In genomic region chr15:74311734-74312444, GRCh38 we compare ENCODE assay signal across 8 cellular contexts. TPM values are rescaled to one million over a fixed set of nuclear protein-coding genes. Genes with fewer than 3 reads are reported as not detected.
A peak's percentile ranks its signal among the peaks of the same experiment; 100 is the strongest.
DNase-seq lines count a peak whose midpoint lies in the region; ATAC-seq, FAIRE-seq and TF ChIP-seq lines count a peak whose summit lies in the region.

No MANE protein-coding gene starts in this region.

- TF ChIP-seq CTCF in H1 (IDR thresholded peaks at IDR 0.05; ENCODE audit: control extremely low read depth in 1 of 3, insufficient read depth in 1 of 3, low read depth in 1 of 3, low read length in 3 of 3): peak; percentile 72 to 85 (median 73)

- POLR2A ChIA-PET in H1 (lab: Charles Lee; ENCODE audit: partially characterized antibody): interaction anchor here (0.6 to 1.9 kb wide), 5 partner anchors 8 to 274 kb away, joined by 3 to 6 read pairs (median 3); partner anchors contain the start of gene STRA6

- no peak for TF ChIP-seq EP300 in H1 (IDR thresholded peaks at IDR 0.05; ENCODE audit: borderline replicate concordance in 1 of 2, low read depth in 2 of 2, low read length in 2 of 2)

- H2BK12ac ChIP-seq in H1 (ENCODE audit: low read depth, low read length): peak overlapping the region; percentile 99; the same call in 1 of the 2 replicates

- H3K4ac ChIP-seq in H1 (replicated peaks; ENCODE audit: insufficient read length, low read depth, low read length): no peak overlapping the region

- no peak overlapping the region for H3K4me2 ChIP-seq in H1 (ENCODE audit: insufficient read depth in 1 of 2, low read depth in 2 of 2, low read length in 2 of 2)

- no peaks in the 10 kb centered on the region for H3K79me2 ChIP-seq in H1 (ENCODE audit: control insufficient read depth in 1 of 2, insufficient read depth in 2 of 2, low read length in 2 of 2)

- peaks cover 0 to 38% (median 29%) of the 10 kb centered on the region in 4 experiments; a peak in 6 of 7 replicates for H3K4me1 ChIP-seq in H1 (replicated peaks in 1 of 4; ENCODE audit: control insufficient read depth in 3 of 4, insufficient read depth in 4 of 4, low read length in 3 of 4)

- H2BK15ac ChIP-seq in H1 (ENCODE audit: low read length): peak overlapping the region; percentile 95; the same call in 1 of the 2 replicates

- CTCF ChIA-PET in H1 (lab: Charles Lee; ENCODE audit: partially characterized antibody): interaction anchor here (0.6 to 15.2 kb wide), 42 partner anchors 10 to 963 kb away, joined by 3 to 353 read pairs (median 4); partner anchors contain the start of genes ISLR2, PML and STRA6

- peak overlapping the region; percentile 77; the same call in 1 of the 2 replicates for H2AFZ ChIP-seq in H1 (ENCODE audit: low read length)

- H3K36me3 ChIP-seq in H1 (ENCODE audit: control insufficient read depth in 2 of 4, insufficient read depth in 4 of 4, low read length in 3 of 4): no peaks in the 10 kb centered on the region

- ATAC-seq in HG02623 (IDR thresholded peaks at IDR 0.05; ENCODE audit: unreplicated experiment): no peak

- H4K91ac ChIP-seq in H1 (replicated peaks; ENCODE audit: insufficient read length, low read length): no peak overlapping the region

- H3K4me3 ChIP-seq in H1 (ENCODE audit: extremely low read depth in 1 of 4, insufficient read depth in 2 of 4, low read depth in 3 of 4, low read length in 4 of 4): no peak overlapping the region

- peaks cover 0 to 7% (median under 1%) of the 10 kb centered on the region in 4 experiments; a peak in 4 of 7 replicates for H3K27me3 ChIP-seq in H1 (replicated peaks in 1 of 4; ENCODE audit: control insufficient read depth in 3 of 4, extremely low read depth in 1 of 4, insufficient read depth in 3 of 4, low read length in 3 of 4)

- no peaks in the 10 kb centered on the region for H3K9me3 ChIP-seq in H1 (ENCODE audit: insufficient read depth in 2 of 2, low read depth in 1 of 2, low read length in 1 of 2)

- no peak overlapping the region for H3K56ac ChIP-seq in H1 (replicated peaks; ENCODE audit: insufficient read length, low read depth, low read length)

- peak overlapping the region; percentile 71 for H3K18ac ChIP-seq in H1 (ENCODE audit: extremely low read depth, low read length)

- WGBS in H1 (ENCODE audit: extremely low coverage in 1 of 2, insufficient coverage in 1 of 2, insufficient read length in 1 of 2, insufficient replicate concordance in 2 of 2, low coverage in 1 of 2, low lambda C conversion rate in 2 of 2, missing lambda C conversion rate in 1 of 2), 2 experiments: 70% methylated on average over 13 of the region's 13 CpGs; no CpG with 5 or more reads in 1 of the 2 experiments

- DNase-seq in NCI-H510A treated with DMSO at 0.1 percent for 48 hours (lab: John Stamatoyannopoulos, UW) (peak; percentile 57), NCI-H510A (lab: John Stamatoyannopoulos, UW) (no peak), NCI-H82 (lab: John Stamatoyannopoulos, UW) (peak; percentile 84), H1 (ENCODE audit: low read depth in 1 of 2, low spot score in 2 of 2) (no peak), retina (peak; percentile 69), frontal cortex (ENCODE audit: low spot score in 2 of 2) (no peak), superior temporal gyrus (ENCODE audit: extremely low spot score) (no peak)

- H4K5ac ChIP-seq in H1 (ENCODE audit: insufficient read length, low read depth, low read length): no peak overlapping the region

- no peaks in the 10 kb centered on the region for H4K20me1 ChIP-seq in H1 (replicated peaks in 1 of 2; ENCODE audit: control insufficient read depth in 1 of 2, insufficient read depth in 2 of 2, low read length in 2 of 2)

- no peaks in the 10 kb centered on the region for H3K79me1 ChIP-seq in H1 (ENCODE audit: low read depth, low read length)

- no peak overlapping the region for H3K9ac ChIP-seq in H1 (replicated peaks in 1 of 4; ENCODE audit: extremely low read depth in 1 of 4, low read depth in 3 of 4, low read length in 3 of 4)

- FAIRE-seq in H1 (lab: Jason Lieb, UNC): peak; percentile 89
- FAIRE-seq in frontal cortex (lab: Jason Lieb, UNC): no peak

- no peak overlapping the region for H3K14ac ChIP-seq in H1 (ENCODE audit: insufficient read length)

- no peak overlapping the region for H3K27ac ChIP-seq in H1 (ENCODE audit: low read depth, low read length)

- no peak for TF ChIP-seq POLR2A in H1 (IDR thresholded peaks at IDR 0.05; ENCODE audit: control extremely low read depth in 1 of 2, low read depth in 2 of 2, low read length in 2 of 2)

- 0 out of 2 replicates have a peak overlapping the region, but pooled peaks have one; percentile 66 for H2BK5ac ChIP-seq in H1 (ENCODE audit: low read depth, low read length)

- H3K23me2 ChIP-seq in H1 (ENCODE audit: low read depth, low read length): no peaks in the 10 kb centered on the region

- no peak overlapping the region for H3K23ac ChIP-seq in H1 (ENCODE audit: insufficient read length)

- H2BK20ac ChIP-seq in H1 (ENCODE audit: low read length): no peak overlapping the region

- H4K8ac ChIP-seq in H1 (ENCODE audit: extremely low read depth, insufficient read depth, low read length): no peak overlapping the region

- no peak overlapping the region; the same call in 1 of the 2 replicates for H2AK5ac ChIP-seq in H1 (ENCODE audit: low read depth, low read length)

- TF ChIP-seq RAD21 in H1 (IDR thresholded peaks at IDR 0.05 in 1 of 2, conservative IDR thresholded peaks at IDR 0.05 in 1 of 2; ENCODE audit: low read depth in 2 of 2, low read length in 2 of 2): peak; percentile 43 to 64

- no peak overlapping the region for H2BK120ac ChIP-seq in H1 (replicated peaks; ENCODE audit: low read depth, low read length)

TF ChIP-seq in H1, 55 proteins besides CTCF, POLR2A, EP300 and RAD21 (continues in another document):
- TF ChIP-seq ASH2L (IDR thresholded peaks at IDR 0.05; ENCODE audit: low read length) (no peak), SRF (IDR thresholded peaks at IDR 0.05; ENCODE audit: low read depth, low read length) (no peak), RXRA (IDR thresholded peaks at IDR 0.05; ENCODE audit: insufficient read depth, low read depth, low read length) (no peak), SP2 (IDR thresholded peaks at IDR 0.05; ENCODE audit: low read length) (no peak), RNF2 (IDR thresholded peaks at IDR 0.05; ENCODE audit: borderline replicate concordance, low read depth, low read length, missing control alignments, poor library complexity, severe bottlenecking) (no peak), KDM4A (IDR thresholded peaks at IDR 0.05; ENCODE audit: low read depth, low read length, severe bottlenecking) (no peak), TEAD4 (IDR thresholded peaks at IDR 0.05; ENCODE audit: low read depth, low read length) (no peak), KDM1A (IDR thresholded peaks at IDR 0.05; ENCODE audit: borderline replicate concordance, low read length) (0 out of 2 replicates have a peak, but pooled peaks have one; percentile 12), CREB1 (IDR thresholded peaks at IDR 0.05) (no peak), SP1 (IDR thresholded peaks at IDR 0.05; ENCODE audit: low read depth, low read length) (no peak), SIN3A (conservative IDR thresholded peaks at IDR 0.05 in 1 of 2, IDR thresholded peaks at IDR 0.05 in 1 of 2; ENCODE audit: low read depth in 1 of 2, low read length in 2 of 2) (0 out of 4 replicates have a peak, but pooled peaks of 1 of the 2 experiments have one; percentile 32), ATF2 (IDR thresholded peaks at IDR 0.05; ENCODE audit: low read length) (no peak), HDAC2 (IDR thresholded peaks at IDR 0.05; ENCODE audit: borderline replicate concordance in 1 of 2, low read depth in 2 of 2, low read length in 2 of 2) (no peak), NANOG (IDR thresholded peaks at IDR 0.05; ENCODE audit: insufficient read depth, low read depth, low read length, poor library complexity, severe bottlenecking) (no peak)
- TF ChIP-seq, protein P1, sequence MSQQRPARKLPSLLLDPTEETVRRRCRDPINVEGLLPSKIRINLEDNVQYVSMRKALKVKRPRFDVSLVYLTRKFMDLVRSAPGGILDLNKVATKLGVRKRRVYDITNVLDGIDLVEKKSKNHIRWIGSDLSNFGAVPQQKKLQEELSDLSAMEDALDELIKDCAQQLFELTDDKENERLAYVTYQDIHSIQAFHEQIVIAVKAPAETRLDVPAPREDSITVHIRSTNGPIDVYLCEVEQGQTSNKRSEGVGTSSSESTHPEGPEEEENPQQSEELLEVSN (IDR thresholded peaks at IDR 0.05): no peak
- TF ChIP-seq, protein P2, sequence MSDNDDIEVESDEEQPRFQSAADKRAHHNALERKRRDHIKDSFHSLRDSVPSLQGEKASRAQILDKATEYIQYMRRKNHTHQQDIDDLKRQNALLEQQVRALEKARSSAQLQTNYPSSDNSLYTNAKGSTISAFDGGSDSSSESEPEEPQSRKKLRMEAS (IDR thresholded peaks at IDR 0.05): 0 out of 2 replicates have a peak, but pooled peaks have one; percentile 10

RNA-seq across cellular contexts. Expression of gene CYP11A1, which starts 55.6 kb away (rescaled TPM):
- 1.9 and 3.3 TPM in 2 replicates for total RNA-seq in H1 (2021; fragmentation: NEBNext Ultra II Directional; extraction: Animal tissue kit (Norgen Biotek cat#: 25700))
- polyA plus RNA-seq in H1 (2011; rRNA removed): 7.2 and 7.5 TPM in 2 replicates
- polyA plus RNA-seq in H1 (2011; cell fraction: cytosol; rRNA removed): 6.9 TPM
- polyA plus RNA-seq in H1 (2011; cell fraction: nucleus; rRNA removed): 7.1 TPM
- polyA plus RNA-seq in H1 (2012, experiment 1 of 2): 3.6 to 5.9 TPM (median 4.9 TPM) in 4 replicates
- polyA plus RNA-seq in H1 (2012, experiment 2 of 2): 4.9 TPM
- polyA plus RNA-seq in H1 (2013, experiment 1 of 2): 2.0 TPM
- 2.0 TPM for polyA plus RNA-seq in H1 (2013, experiment 2 of 2)
- polyA minus RNA-seq in H1 (2011; rRNA and poly(A)+ RNA removed): 6.3 and 7.6 TPM in 2 replicates
- polyA minus RNA-seq in H1 (2011; cell fraction: cytosol; rRNA and poly(A)+ RNA removed): 4.3 TPM
- 2.8 TPM for polyA minus RNA-seq in H1 (2011; cell fraction: nucleus; rRNA and poly(A)+ RNA removed)
- total RNA-seq in frontal cortex: not detected

Comparison
In these comparisons a context has a peak if more than half of its experiments do, and no peak if none do; other contexts are left out.
1. DNase-seq: peak in NCI-H510A treated with DMSO at 0.1 percent for 48 hours (single experiment), NCI-H82 (single experiment) and retina (single experiment); none in NCI-H510A (single experiment), H1 (0 of 2), frontal cortex (0 of 2) and superior temporal gyrus (single experiment).